8 cellular contexts compared by ENCODE assay signal in the genomic region with DNA sequence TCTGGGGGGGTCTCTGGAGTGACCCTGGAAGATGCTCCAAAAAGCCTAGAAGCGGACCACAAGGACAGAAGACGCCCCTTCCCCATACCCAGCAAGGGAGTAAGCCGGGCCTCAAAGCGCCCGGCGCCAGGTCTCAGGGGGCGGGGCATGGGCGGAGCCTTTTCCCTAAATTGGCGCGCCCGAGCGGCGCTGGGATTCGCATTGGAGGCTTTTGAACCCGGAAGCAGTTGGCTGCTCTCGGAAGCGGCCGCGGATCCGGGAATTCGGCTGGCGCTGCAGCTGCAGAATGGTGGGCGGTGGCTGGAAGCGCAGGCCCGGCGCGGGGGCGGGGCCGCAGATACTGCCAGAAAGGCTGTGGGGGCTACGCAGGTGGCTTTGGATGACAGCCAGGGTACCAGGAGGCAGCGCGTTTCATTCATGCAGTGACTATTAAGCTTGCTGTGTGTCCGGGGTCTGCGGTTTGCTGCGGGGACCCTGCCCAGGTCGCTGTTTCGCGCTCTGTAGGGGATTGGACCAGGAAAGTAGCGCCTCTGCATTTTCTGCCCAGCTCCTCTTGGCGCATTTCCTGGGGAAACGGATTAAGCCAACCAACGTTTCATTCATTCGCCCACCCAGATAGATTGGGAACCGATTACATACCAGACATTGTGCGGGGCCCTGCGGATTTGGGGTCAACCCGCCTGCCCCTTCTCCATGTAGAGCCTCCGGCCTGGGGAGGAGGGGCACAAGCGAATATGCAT.
DNase-seq lines count a peak whose midpoint lies in the region; ATAC-seq and TF ChIP-seq lines count a peak whose summit lies in the region.

No MANE protein-coding gene starts in this region.

- peaks cover 16% of the 10 kb centered on the region for H3K4me1 ChIP-seq in neuron (ENCODE audit: insufficient read depth, low read length)

- POLR2A ChIA-PET in RWPE1 (lab: Yijun Ruan, JAX; ENCODE audit: low non-redundant PET), result no interaction called here

- CTCF ChIA-PET in RWPE1 (lab: Yijun Ruan, JAX), result interaction anchor here (0.7 kb wide), 1 partner anchor 935 kb away, joined by 3 read pairs; no protein-coding TSS in a partner anchor

- H2AFZ ChIP-seq in neuron (ENCODE audit: low read depth, low read length), result peak overlapping the region; percentile 89

- no peaks in the 10 kb centered on the region for H3K27me3 ChIP-seq in neuron (ENCODE audit: insufficient read depth, low read length)

- no peaks in the 10 kb centered on the region for H3K9me3 ChIP-seq in neuron (ENCODE audit: low read length)

- ATAC-seq in HG03066 (IDR thresholded peaks at IDR 0.05; ENCODE audit: low read depth, unreplicated experiment), result peak; percentile 45
- peak; percentile 76 to 87 for ATAC-seq in activated naive CD4-positive, alpha-beta T cell treated with anti-CD3 and anti-CD28 coated beads, Interleukin-2, amount 50 U/mL, for 72 hours
- ATAC-seq in HG03457 (IDR thresholded peaks at IDR 0.05; ENCODE audit: unreplicated experiment), result no peak

- DNase-seq in AG09319 (ENCODE audit: extremely low read depth, low read depth) (peak; percentile 53), RWPE1 (ENCODE audit: low spot score) (peak; percentile 49), glomerular visceral epithelial cell (ENCODE audit: extremely low spot score) (peak; percentile 54), substantia nigra (lab: John Stamatoyannopoulos, UW) (peak; percentile 2 to 94 (median 67))
- DNase-seq in activated naive CD4-positive, alpha-beta T cell treated with anti-CD3 and anti-CD28 coated beads, Interleukin-2, amount 50 U/mL, for 72 hours (ENCODE audit: low spot score in 2 of 2), result peak; percentile 50 to 80

- peaks cover 0 to 5% of the 10 kb centered on the region in 2 donors for H3K36me3 Mint-ChIP-seq in activated naive CD4-positive, alpha-beta T cell treated with anti-CD3 and anti-CD28 coated beads, Interleukin-2, amount 50 U/mL, for 72 hours

- TF ChIP-seq CTCF in AG09319 (IDR thresholded peaks at IDR 0.05; ENCODE audit: low read depth, low read length), result no peak
- TF ChIP-seq CTCF in RWPE1 (conservative IDR thresholded peaks at IDR 0.05; ENCODE audit: low read depth), result no peak

- peaks cover 0 to 4% of the 10 kb centered on the region in 2 donors for H3K9me3 Mint-ChIP-seq in activated naive CD4-positive, alpha-beta T cell treated with anti-CD3 and anti-CD28 coated beads, Interleukin-2, amount 50 U/mL, for 72 hours

- H3K27ac ChIP-seq in RWPE1 (no peak overlapping the region), substantia nigra (ENCODE audit: low read depth, low read length, poor library complexity, severe bottlenecking) (no peak overlapping the region)

- H3K4me3 ChIP-seq in neuron (ENCODE audit: low read length), result peak overlapping the region; percentile 76

- H3K36me3 ChIP-seq in neuron (ENCODE audit: insufficient read depth, low read length), result no peaks in the 10 kb centered on the region

- peak overlapping the region; percentile 26 to 79 for H3K27ac Mint-ChIP-seq in activated naive CD4-positive, alpha-beta T cell treated with anti-CD3 and anti-CD28 coated beads, Interleukin-2, amount 50 U/mL, for 72 hours
